In the genomic region with DNA sequence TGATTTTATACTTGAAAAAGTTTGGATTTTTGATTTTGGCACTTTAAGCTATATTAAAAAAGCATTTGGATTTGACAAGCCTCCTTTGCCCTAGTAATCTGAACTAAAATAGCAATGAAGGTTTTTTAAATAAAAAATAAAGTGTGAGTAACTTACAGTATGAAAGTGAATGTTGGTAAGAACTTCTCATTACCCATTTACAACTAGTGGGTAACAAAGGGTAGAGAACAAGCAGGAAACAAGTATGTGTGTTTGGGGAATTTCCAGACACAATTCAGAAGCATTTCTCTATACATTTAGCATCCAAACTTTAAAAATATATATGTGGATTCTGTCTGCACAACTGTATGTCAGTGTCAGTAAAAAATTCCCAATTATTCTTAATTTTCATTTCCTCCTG, we compare ENCODE assay signal across 9 cellular contexts. TPM values are rescaled to one million over a fixed set of nuclear protein-coding genes. Genes with fewer than 3 reads are reported as not detected.
A peak's percentile ranks its signal among the peaks of the same experiment; 100 is the strongest.
DNase-seq lines count a peak whose midpoint lies in the region; ATAC-seq and TF ChIP-seq lines count a peak whose summit lies in the region.
"Had no signal": no experiment of that assay in that cellular context is flagged by ENCODE, and none has a peak within 500 bp of the region (broad histone marks: within the 10 kb centered on the region; RNA-seq: fewer than 3 reads in every experiment).

No MANE protein-coding gene starts in this region.

- H3K9me3 Mint-ChIP-seq in chondrocyte (ENCODE audit: low read depth) (no peaks in the 10 kb centered on the region), neural crest cell (no peaks in the 10 kb centered on the region)

- TF ChIP-seq POLR2A in Peyer's patch (IDR thresholded peaks at IDR 0.05): no peak

- DNase-seq in chondrocyte (ENCODE audit: low spot score) (no peak), neural crest cell (ENCODE audit: low read depth, low spot score) (no peak), Peyer's patch (no peak), iPS-NIHi11 (ENCODE audit: low spot score) (no peak)
- DNase-seq: dorsolateral prefrontal cortex, mesendoderm had no signal

- H3K27ac Mint-ChIP-seq in chondrocyte (ENCODE audit: unreplicated experiment) (peak overlapping the region; percentile 32), neural crest cell (ENCODE audit: unreplicated experiment) (no peak overlapping the region)

- peak overlapping the region; percentile 50 for H3K4me3 Mint-ChIP-seq in chondrocyte (ENCODE audit: unreplicated experiment)
- peak overlapping the region; percentile 63 for H3K4me3 Mint-ChIP-seq in neural crest cell

- no peak overlapping the region for H3K9ac ChIP-seq in HUES48 (ENCODE audit: low read depth, low read length)

- peaks cover 53% of the 10 kb centered on the region for H3K4me1 ChIP-seq in HUES48 (ENCODE audit: control insufficient read depth, insufficient read depth, low read length)
- H3K4me1 ChIP-seq in Peyer's patch: peaks cover 0 to 38% (median 3%) of the 10 kb centered on the region in 4 donors

- H3K27ac ChIP-seq in HUES48 (ENCODE audit: low read depth, low read length) (peak overlapping the region; percentile 26), Peyer's patch (no peak overlapping the region)
- H3K27ac ChIP-seq: dorsolateral prefrontal cortex had no signal

- H3K4me1 Mint-ChIP-seq in chondrocyte (ENCODE audit: low read depth) (peaks cover 55% of the 10 kb centered on the region), neural crest cell (peaks cover 19% of the 10 kb centered on the region)

- H3K27me3 Mint-ChIP-seq in chondrocyte (ENCODE audit: low read depth) (no peaks in the 10 kb centered on the region), neural crest cell (ENCODE audit: low read depth) (no peaks in the 10 kb centered on the region)

- H3K9me3 ChIP-seq in HUES48 (ENCODE audit: control insufficient read depth, insufficient read depth, low read length) (no peaks in the 10 kb centered on the region), Peyer's patch (no peaks in the 10 kb centered on the region)

- H3K27me3 ChIP-seq in HUES48 (ENCODE audit: control insufficient read depth, insufficient read depth, low read length) (no peaks in the 10 kb centered on the region), Peyer's patch (no peaks in the 10 kb centered on the region)
- H3K27me3 ChIP-seq: dorsolateral prefrontal cortex had no signal

- H3K4me3 ChIP-seq in HUES48 (ENCODE audit: low read depth, low read length) (peak overlapping the region; percentile 99), Peyer's patch (peak overlapping the region in 1 of 4 donors; percentile 96)

- H3K36me3 Mint-ChIP-seq in chondrocyte (ENCODE audit: low read depth) (no peaks in the 10 kb centered on the region), neural crest cell (ENCODE audit: low read depth) (peaks cover 3% of the 10 kb centered on the region)

- ATAC-seq in GM18499 (IDR thresholded peaks at IDR 0.05; ENCODE audit: insufficient read depth, unreplicated experiment) (peak; percentile 24), GM18517 (IDR thresholded peaks at IDR 0.05; ENCODE audit: unreplicated experiment) (no peak)

- H3K36me3 ChIP-seq in HUES48 (ENCODE audit: control insufficient read depth, insufficient read depth, low read length) (no peaks in the 10 kb centered on the region), Peyer's patch (no peaks in the 10 kb centered on the region)

- no peak for TF ChIP-seq CTCF in chondrocyte (IDR thresholded peaks at IDR 0.05)
- TF ChIP-seq CTCF in neural crest cell (conservative IDR thresholded peaks at IDR 0.05): no peak
- no peak for TF ChIP-seq CTCF in Peyer's patch (IDR thresholded peaks at IDR 0.05)

RNA-seq across cellular contexts. Expression of a gene that starts 2.9 kb away (rescaled TPM):
- 146 to 189 TPM (median 154 TPM) in 3 replicates for total RNA-seq in chondrocyte
- total RNA-seq in neural crest cell: 44.5 and 47.3 TPM in 2 replicates
- 10 to 100 TPM; 25.6 to 51.5 (median 37.9) TPM for total RNA-seq in Peyer's patch

RNA-seq across cellular contexts. Expression of a gene that starts 38.0 kb away (rescaled TPM):
- total RNA-seq in chondrocyte (302 to 311 TPM (median 303 TPM) in 3 replicates), neural crest cell (346 and 360 TPM in 2 replicates), Peyer's patch (100 to 1,000 TPM in 3 of 4 donors, 10 to 100 TPM in 1; 94.9 to 246 (median 192) TPM)
